ENCODE assay signal across 8 cellular contexts in the genomic region with DNA sequence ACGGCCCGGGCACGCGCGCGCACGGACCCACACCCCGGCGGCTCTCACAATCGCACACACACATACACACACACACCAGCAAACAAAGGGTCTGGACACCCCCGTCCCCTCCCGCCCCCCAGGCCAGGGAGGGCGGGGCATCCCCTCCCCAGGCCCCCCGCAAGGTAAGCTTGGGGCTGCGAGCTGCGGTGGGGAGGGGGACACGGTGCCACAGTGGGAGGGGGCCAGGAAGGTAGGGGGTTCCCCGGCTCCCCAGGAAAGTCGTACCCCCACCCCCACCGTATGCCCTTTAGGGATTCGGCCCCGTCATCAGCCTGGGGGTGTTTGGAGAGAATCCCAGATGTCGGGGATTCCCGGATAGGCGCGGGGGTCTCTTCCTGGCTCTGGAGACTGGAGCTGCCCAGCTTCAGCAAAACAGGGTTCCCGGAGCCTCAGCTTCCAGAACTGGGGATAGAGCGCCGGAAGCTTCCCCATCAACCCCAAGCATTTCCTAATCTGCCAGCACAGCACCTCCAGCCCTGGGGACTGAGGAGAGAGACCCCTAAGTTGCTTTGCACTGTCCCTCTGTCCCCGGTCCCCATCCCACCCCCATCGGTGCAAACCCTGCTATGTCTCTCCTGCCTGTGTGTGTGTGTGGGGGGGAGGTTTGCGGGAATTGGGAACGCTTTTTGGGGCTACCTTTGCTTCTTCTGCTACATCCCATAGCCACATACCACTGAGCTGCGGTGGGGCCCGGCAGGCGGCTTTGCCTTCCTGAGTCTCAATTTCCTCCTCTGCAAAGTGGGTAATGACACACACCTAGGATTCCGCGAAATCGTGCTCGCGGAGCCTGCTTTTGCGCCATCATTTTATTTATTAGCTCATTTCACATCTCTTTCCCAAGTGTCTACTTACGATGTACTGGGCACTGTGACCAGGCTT. TPM values are rescaled to one million over a fixed set of nuclear protein-coding genes. Genes with fewer than 3 reads are reported as not detected.
DNase-seq lines count a peak whose midpoint lies in the region; ATAC-seq, FAIRE-seq and TF ChIP-seq lines count a peak whose summit lies in the region.

No MANE protein-coding gene starts in this region.

- intact Hi-C loops in endothelial cell of umbilical vein (cut with micrococcal nuclease) = loop anchor here (1.0 to 5.0 kb wide), 4 partner anchors 19 to 292 kb away; no protein-coding TSS in a partner anchor

- no TSS peak for BruUV-seq in endothelial cell of umbilical vein (replicated peaks; lab: Mats Ljungman, UMichigan)

- POLR2A ChIA-PET in endothelial cell of umbilical vein (lab: Charles Lee) = interaction anchor here (1.3 kb wide), 1 partner anchor 10 kb away, joined by 3 read pairs; no protein-coding TSS in a partner anchor

- TF ChIP-seq POLR2A in endothelial cell of umbilical vein (IDR thresholded peaks at IDR 0.05; ENCODE audit: low read depth, low read length) (no peak), gastroesophageal sphincter (IDR thresholded peaks at IDR 0.05) (no peak)

- DNase-seq in GM13977 (ENCODE audit: low spot score) (no peak), endothelial cell of umbilical vein (ENCODE audit: low read depth, low spot score) (no peak), cortex of kidney (lab: John Stamatoyannopoulos, UW) (no peak), HuH-7.5 (ENCODE audit: low spot score) (no peak)

- H3K4me3 ChIP-seq in WI38 (ENCODE audit: low read depth, low read length) (peak overlapping the region; percentile 100), endothelial cell of umbilical vein (replicated peaks in 1 of 3; ENCODE audit: insufficient read depth in 1 of 3, low read depth in 1 of 3, low read length in 3 of 3) (peak overlapping the region in 1 of 3 experiments; percentile 95), skin epidermis (peak overlapping the region; percentile 78 to 93 (median 81)), gastroesophageal sphincter (peak overlapping the region in 1 of 2 donors; percentile 78)

- 2 to 6% methylated on average over 7 to 12 of the region's 43 CpGs for WGBS in gastroesophageal sphincter (ENCODE audit: low coverage in 1 of 2), 2 donors

- no peak for FAIRE-seq in endothelial cell of umbilical vein (lab: Jason Lieb, UNC)

- ATAC-seq in HG03135 (IDR thresholded peaks at IDR 0.05; ENCODE audit: unreplicated experiment) (no peak), gastroesophageal sphincter (no peak)

- peaks cover 14 to 26% of the 10 kb centered on the region in 2 experiments for H3K27me3 ChIP-seq in endothelial cell of umbilical vein (ENCODE audit: control insufficient read depth in 2 of 2, insufficient read depth in 2 of 2, low read length in 2 of 2)
- peaks cover 59% of the 10 kb centered on the region for H3K27me3 ChIP-seq in gastroesophageal sphincter

- H3K9ac ChIP-seq in endothelial cell of umbilical vein (replicated peaks; ENCODE audit: extremely low read depth, insufficient read depth, low read length) = no peak overlapping the region

- CTCF ChIA-PET in endothelial cell of umbilical vein (lab: Charles Lee) = interaction anchor here (0.6 to 8.3 kb wide), 15 partner anchors 10 to 295 kb away, joined by 3 to 108 read pairs (median 5); no protein-coding TSS in a partner anchor

- no peak for TF ChIP-seq EP300 in gastroesophageal sphincter (IDR thresholded peaks at IDR 0.05)

- in situ Hi-C loops in GM13977 (cut with MboI; ENCODE audit: low pct_unique_long_range_greater_than_20kb, low sequenced_read_pairs, unreplicated experiment) = no loop called here

- H3K79me2 ChIP-seq in endothelial cell of umbilical vein (ENCODE audit: control insufficient read depth, insufficient read depth, low read length) = peaks cover 32% of the 10 kb centered on the region

- H3K9me1 ChIP-seq in endothelial cell of umbilical vein (replicated peaks; ENCODE audit: control insufficient read depth, extremely low read depth, insufficient read depth, low read length) = no peaks in the 10 kb centered on the region

- H3K27ac ChIP-seq in endothelial cell of umbilical vein (ENCODE audit: insufficient read depth, low read depth, low read length) (no peak overlapping the region), skin epidermis (peak overlapping the region in 19 of 21 experiments; percentile 1 to 93 (median 64)), gastroesophageal sphincter (peak overlapping the region in 1 of 4 donors; percentile 85)

- H3K36me3 ChIP-seq in endothelial cell of umbilical vein (ENCODE audit: control insufficient read depth in 2 of 2, extremely low read depth in 1 of 2, insufficient read depth in 2 of 2, low read length in 2 of 2) (peaks cover 0 to under 1% of the 10 kb centered on the region in 2 experiments), gastroesophageal sphincter (no peaks in the 10 kb centered on the region)

- H3K4me2 ChIP-seq in endothelial cell of umbilical vein (ENCODE audit: insufficient read depth, low read length) = peak overlapping the region; percentile 86

- no peaks in the 10 kb centered on the region for H4K20me1 ChIP-seq in endothelial cell of umbilical vein (replicated peaks; ENCODE audit: control insufficient read depth, extremely low read depth, insufficient read depth, low read length)

- H3K4me1 ChIP-seq in endothelial cell of umbilical vein (ENCODE audit: control insufficient read depth, extremely low read depth, insufficient read depth, low read length) = peaks cover 15% of the 10 kb centered on the region
- H3K4me1 ChIP-seq in gastroesophageal sphincter = peaks cover 0 to 44% (median 27%) of the 10 kb centered on the region in 3 donors

- peak; percentile 10 for TF ChIP-seq CTCF in GM13977 (IDR thresholded peaks at IDR 0.05; ENCODE audit: extremely low read depth, insufficient read depth, missing control alignments)
- no peak for TF ChIP-seq CTCF in WI38 (IDR thresholded peaks at IDR 0.05; ENCODE audit: low read depth, low read length)
- no peak for TF ChIP-seq CTCF in endothelial cell of umbilical vein (IDR thresholded peaks at IDR 0.05; ENCODE audit: extremely low read depth in 1 of 2, insufficient read depth in 1 of 2, low read depth in 1 of 2, low read length in 2 of 2)
- TF ChIP-seq CTCF in gastroesophageal sphincter (IDR thresholded peaks at IDR 0.05) = no peak

- peak overlapping the region; percentile 24 for H2AFZ ChIP-seq in endothelial cell of umbilical vein (ENCODE audit: low read depth, low read length)

- H3K9me3 ChIP-seq in endothelial cell of umbilical vein (replicated peaks; ENCODE audit: control insufficient read depth, insufficient read depth, low read length) (no peaks in the 10 kb centered on the region), gastroesophageal sphincter (no peaks in the 10 kb centered on the region)

- dilution Hi-C loops in endothelial cell of umbilical vein (cut with MboI; ENCODE audit: extremely low pct_ligation_motif_present, low sequenced_read_pairs) = no loop called here

TF ChIP-seq in endothelial cell of umbilical vein, 7 proteins besides CTCF, POLR2A, EP300 and RAD21:
- TF ChIP-seq FOS (IDR thresholded peaks at IDR 0.05; ENCODE audit: borderline replicate concordance, insufficient read depth, low read length) (no peak), EZH2 (IDR thresholded peaks at IDR 0.05; ENCODE audit: borderline replicate concordance, low read depth, low read length, severe bottlenecking) (peak; percentile 65), JUN (IDR thresholded peaks at IDR 0.05; ENCODE audit: borderline replicate concordance, insufficient read depth, insufficient read length, low read depth) (no peak), POLR2AphosphoS5 (IDR thresholded peaks at IDR 0.05; ENCODE audit: insufficient read depth, low read depth, low read length) (no peak), GATA2 (IDR thresholded peaks at IDR 0.05; ENCODE audit: insufficient read depth, insufficient read length, low read depth, low read length) (no peak), MYC (IDR thresholded peaks at IDR 0.05; ENCODE audit: low read depth, low read length) (no peak)
- TF ChIP-seq, protein P1, sequence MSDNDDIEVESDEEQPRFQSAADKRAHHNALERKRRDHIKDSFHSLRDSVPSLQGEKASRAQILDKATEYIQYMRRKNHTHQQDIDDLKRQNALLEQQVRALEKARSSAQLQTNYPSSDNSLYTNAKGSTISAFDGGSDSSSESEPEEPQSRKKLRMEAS (IDR thresholded peaks at IDR 0.05; ENCODE audit: insufficient read depth, insufficient read length) = no peak

RNA-seq across cellular contexts. Expression of a gene that starts 1.8 kb away (rescaled TPM):
- total RNA-seq in endothelial cell of umbilical vein = 275 and 300 TPM in 2 replicates
- polyA plus RNA-seq in endothelial cell of umbilical vein = 366 and 372 TPM in 2 replicates
- polyA plus RNA-seq in endothelial cell of umbilical vein (2011; cell fraction: cytosol; rRNA removed) = 471 and 535 TPM in 2 replicates
- 1,255 and 1,369 TPM in 2 replicates for polyA plus RNA-seq in endothelial cell of umbilical vein (2011; cell fraction: nucleus; rRNA removed)
- 348 and 387 TPM in 2 replicates for polyA plus RNA-seq in endothelial cell of umbilical vein (2012)
- 147 and 176 TPM in 2 replicates for polyA minus RNA-seq in endothelial cell of umbilical vein
- polyA minus RNA-seq in endothelial cell of umbilical vein (2011; cell fraction: cytosol; rRNA and poly(A)+ RNA removed) = 106 TPM
- 60.9 and 125 TPM in 2 replicates for polyA minus RNA-seq in endothelial cell of umbilical vein (2011; cell fraction: nucleus; rRNA and poly(A)+ RNA removed)
- 100 to 1,000 TPM; 144 to 177 (median 162) TPM for total RNA-seq in gastroesophageal sphincter

RNA-seq across cellular contexts. Expression of a gene that starts 15.2 kb away (rescaled TPM):
- total RNA-seq in endothelial cell of umbilical vein = 9.9 and 10.0 TPM in 2 replicates
- 3.7 and 3.8 TPM in 2 replicates for polyA plus RNA-seq in endothelial cell of umbilical vein
- polyA plus RNA-seq in endothelial cell of umbilical vein (2011; cell fraction: cytosol; rRNA removed) = 4.3 and 5.1 TPM in 2 replicates
- polyA plus RNA-seq in endothelial cell of umbilical vein (2011; cell fraction: nucleus; rRNA removed) = 5.6 and 5.7 TPM in 2 replicates
- polyA plus RNA-seq in endothelial cell of umbilical vein (2012) = 6.1 and 7.9 TPM in 2 replicates
- polyA minus RNA-seq in endothelial cell of umbilical vein = 3.7 and 5.0 TPM in 2 replicates
- polyA minus RNA-seq in endothelial cell of umbilical vein (2011; cell fraction: cytosol; rRNA and poly(A)+ RNA removed) = 0.92 TPM
- polyA minus RNA-seq in endothelial cell of umbilical vein (2011; cell fraction: nucleus; rRNA and poly(A)+ RNA removed) = 3.0 and 4.9 TPM in 2 replicates
- 10 to 100 TPM in 2 of 4 donors, 1 to 10 TPM in 2; 7.3 to 22.5 (median 10.0) TPM for total RNA-seq in gastroesophageal sphincter

RNA-seq across cellular contexts. Expression of a gene that starts 24.8 kb away (rescaled TPM):
- 138 and 142 TPM in 2 replicates for total RNA-seq in endothelial cell of umbilical vein
- 92.9 and 93.7 TPM in 2 replicates for polyA plus RNA-seq in endothelial cell of umbilical vein
- 64.1 and 77.2 TPM in 2 replicates for polyA plus RNA-seq in endothelial cell of umbilical vein (2011; cell fraction: cytosol; rRNA removed)
- 407 and 608 TPM in 2 replicates for polyA plus RNA-seq in endothelial cell of umbilical vein (2011; cell fraction: nucleus; rRNA removed)
- 94.1 and 115 TPM in 2 replicates for polyA plus RNA-seq in endothelial cell of umbilical vein (2012)
- polyA minus RNA-seq in endothelial cell of umbilical vein = 67.3 and 98.8 TPM in 2 replicates
- polyA minus RNA-seq in endothelial cell of umbilical vein (2011; cell fraction: cytosol; rRNA and poly(A)+ RNA removed) = 44.9 TPM
- polyA minus RNA-seq in endothelial cell of umbilical vein (2011; cell fraction: nucleus; rRNA and poly(A)+ RNA removed) = 109 and 141 TPM in 2 replicates
- 10 to 100 TPM; 40.8 to 77.2 (median 53.9) TPM for total RNA-seq in gastroesophageal sphincter
